ENCODE assay signal across 35 cellular contexts in genomic region chr20:23059831-23060230, GRCh38. TPM values are rescaled to one million over a fixed set of nuclear protein-coding genes. Genes with fewer than 3 reads are reported as not detected.
DNase-seq lines count a peak whose midpoint lies in the region; ATAC-seq, FAIRE-seq and TF ChIP-seq lines count a peak whose summit lies in the region.
"Had no signal": no experiment of that assay in that cellular context is flagged by ENCODE, and none has a peak within 500 bp of the region (broad histone marks: within the 10 kb centered on the region; RNA-seq: fewer than 3 reads in every experiment).

No MANE protein-coding gene starts in this region.

- no peak overlapping the region for H4K8ac ChIP-seq in mesenchymal stem cell (ENCODE audit: low read length)

- no peak overlapping the region for H3K4me3 Mint-ChIP-seq in HFFc6
- H3K4me3 Mint-ChIP-seq in natural killer cell treated with Interleukin-12 subunit alpha and Interleukin-12 subunit beta and Interleukin-15 and Interleukin-18, amount 100 ng/mL, for 72 hours: no peak overlapping the region
- H3K4me3 Mint-ChIP-seq: CD4-positive, alpha-beta memory T cell; stimulated activated naive B cell treated with anti-CD40 and anti-IgM and Interleukin-4, amounts not matched to agents 10 μg/mL and 1 μg/mL and 100 μg/mL, for 72 hours had no signal

- no peak overlapping the region for H3K9ac ChIP-seq in K562 (ENCODE audit: insufficient read depth in 1 of 2, low read depth in 2 of 2, low read length in 2 of 2)
- H3K9ac ChIP-seq in mesenchymal stem cell (ENCODE audit: low read length): no peak overlapping the region
- no peak overlapping the region for H3K9ac ChIP-seq in GM23248

- H3K27me3 Mint-ChIP-seq in HFFc6 (ENCODE audit: insufficient read depth): peaks cover 4% of the 10 kb centered on the region; the same call in 1 of the 2 replicates
- H3K27me3 Mint-ChIP-seq in natural killer cell treated with Interleukin-12 subunit alpha and Interleukin-12 subunit beta and Interleukin-15 and Interleukin-18, amount 100 ng/mL, for 72 hours: peaks cover 2 to 8% of the 10 kb centered on the region in 2 donors
- H3K27me3 Mint-ChIP-seq: stimulated activated naive B cell treated with anti-CD40 and anti-IgM and Interleukin-4, amounts not matched to agents 10 μg/mL and 1 μg/mL and 100 μg/mL, for 72 hours had no signal

- TF ChIP-seq EP300 in K562 (IDR thresholded peaks at IDR 0.05; ENCODE audit: low read length): no peak

- H3K9me3 Mint-ChIP-seq in HFFc6: no peaks in the 10 kb centered on the region
- H3K9me3 Mint-ChIP-seq in natural killer cell treated with Interleukin-12 subunit alpha and Interleukin-12 subunit beta and Interleukin-15 and Interleukin-18, amount 100 ng/mL, for 72 hours: no peaks in the 10 kb centered on the region

- H3K9me3 ChIP-seq in left ventricle myocardium inferior (replicated peaks): peaks cover 7% of the 10 kb centered on the region
- H3K9me3 ChIP-seq in K562 (replicated peaks; ENCODE audit: control insufficient read depth, insufficient read depth, low read depth, low read length): no peaks in the 10 kb centered on the region
- H3K9me3 ChIP-seq in mesenchymal stem cell (ENCODE audit: control insufficient read depth, low read length): no peaks in the 10 kb centered on the region
- H3K9me3 ChIP-seq in GM23248 (ENCODE audit: low read depth): no peaks in the 10 kb centered on the region
- H3K9me3 ChIP-seq: neutrophil had no signal

- POLR2A ChIA-PET in K562 (lab: Yijun Ruan, JAX): interaction anchor here (1.0 to 1.9 kb wide), 2 partner anchors 9 to 121 kb away, joined by 3 to 11 read pairs; no protein-coding TSS in a partner anchor

- H3K18ac ChIP-seq in mesenchymal stem cell (ENCODE audit: low read depth in 1 of 2, low read length in 2 of 2): no peak overlapping the region

- CTCF ChIA-PET in K562 (lab: Yijun Ruan, JAX; ENCODE audit: low intra/inter-chr PET ratio): no interaction called here

- H3K27me3 ChIP-seq in left ventricle myocardium inferior (ENCODE audit: low read depth) (no peaks in the 10 kb centered on the region), K562 (ENCODE audit: control insufficient read depth in 2 of 2, insufficient read depth in 2 of 2, low read length in 2 of 2) (no peaks in the 10 kb centered on the region), mesenchymal stem cell (ENCODE audit: control insufficient read depth in 1 of 2, insufficient read depth in 1 of 2, low read length in 2 of 2) (no peaks in the 10 kb centered on the region), GM23248 (replicated peaks; ENCODE audit: insufficient read depth) (no peaks in the 10 kb centered on the region)

- H3K14ac ChIP-seq in mesenchymal stem cell (ENCODE audit: low read length in 2 of 2): no peak overlapping the region

- H2AK5ac ChIP-seq in mesenchymal stem cell (ENCODE audit: low read length, severe bottlenecking): no peak overlapping the region

- TF ChIP-seq POLR2A in K562 (conservative IDR thresholded peaks at IDR 0.05): no peak

- H3K4me1 Mint-ChIP-seq in HFFc6 (ENCODE audit: low read depth): peaks cover 20% of the 10 kb centered on the region
- H3K4me1 Mint-ChIP-seq in natural killer cell treated with Interleukin-12 subunit alpha and Interleukin-12 subunit beta and Interleukin-15 and Interleukin-18, amount 100 ng/mL, for 72 hours (ENCODE audit: low read depth in 2 of 2): peaks cover 0 to 2% of the 10 kb centered on the region in 2 donors
- H3K4me1 Mint-ChIP-seq: CD4-positive, alpha-beta memory T cell; stimulated activated naive B cell treated with anti-CD40 and anti-IgM and Interleukin-4, amounts not matched to agents 10 μg/mL and 1 μg/mL and 100 μg/mL, for 72 hours had no signal

- H2AFZ ChIP-seq in K562 (ENCODE audit: low read depth, low read length): no peak overlapping the region
- no peak overlapping the region for H2AFZ ChIP-seq in mesenchymal stem cell (ENCODE audit: low read depth, low read length)
- no peak overlapping the region for H2AFZ ChIP-seq in GM23248

- no peaks in the 10 kb centered on the region for H3K79me2 ChIP-seq in K562 (ENCODE audit: control insufficient read depth, insufficient read depth, low read length)
- no peaks in the 10 kb centered on the region for H3K79me2 ChIP-seq in GM23248 (ENCODE audit: insufficient read depth)

- H3K27ac ChIP-seq in left ventricle myocardium inferior (replicated peaks) (peak overlapping the region; percentile 68), K562 (ENCODE audit: extremely low read depth, low read depth, low read length) (no peak overlapping the region), mesenchymal stem cell (ENCODE audit: low read length, poor library complexity, severe bottlenecking) (no peak overlapping the region), GM23248 (no peak overlapping the region)
- H3K27ac ChIP-seq: neutrophil had no signal

- H4K91ac ChIP-seq in mesenchymal stem cell (ENCODE audit: low read length): no peak overlapping the region

- no peaks in the 10 kb centered on the region for H3K36me3 Mint-ChIP-seq in HFFc6 (ENCODE audit: low read depth)
- H3K36me3 Mint-ChIP-seq in natural killer cell treated with Interleukin-12 subunit alpha and Interleukin-12 subunit beta and Interleukin-15 and Interleukin-18, amount 100 ng/mL, for 72 hours: no peaks in the 10 kb centered on the region
- H3K36me3 Mint-ChIP-seq: CD4-positive, alpha-beta memory T cell; stimulated activated naive B cell treated with anti-CD40 and anti-IgM and Interleukin-4, amounts not matched to agents 10 μg/mL and 1 μg/mL and 100 μg/mL, for 72 hours had no signal

- H3K27ac Mint-ChIP-seq in HFFc6: no peak overlapping the region
- no peak overlapping the region for H3K27ac Mint-ChIP-seq in natural killer cell treated with Interleukin-12 subunit alpha and Interleukin-12 subunit beta and Interleukin-15 and Interleukin-18, amount 100 ng/mL, for 72 hours
- H3K27ac Mint-ChIP-seq: CD4-positive, alpha-beta memory T cell; progenitor cell of endocrine pancreas; stimulated activated naive B cell treated with anti-CD40 and anti-IgM and Interleukin-4, amounts not matched to agents 10 μg/mL and 1 μg/mL and 100 μg/mL, for 72 hours had no signal

- 68% methylated on average over 2 of the region's 3 CpGs for WGBS in K562 (ENCODE audit: insufficient coverage, low coverage, missing lambda C conversion rate)
- WGBS in mesenchymal stem cell: 57% methylated on average over 1 of the region's 3 CpGs
- 98% methylated on average over 3 of the region's 3 CpGs for WGBS in GM23248 (ENCODE audit: low coverage in 1 of 2, low lambda C conversion rate in 2 of 2, missing lambda C conversion rate in 2 of 2), 2 experiments

- no peak overlapping the region for H3K4me2 ChIP-seq in K562 (ENCODE audit: insufficient read depth, low read length)
- no peak overlapping the region for H3K4me2 ChIP-seq in mesenchymal stem cell (ENCODE audit: low read length, poor library complexity, severe bottlenecking)
- no peak overlapping the region for H3K4me2 ChIP-seq in GM23248 (ENCODE audit: unreplicated experiment)

- H4K20me1 ChIP-seq in K562 (replicated peaks; ENCODE audit: control insufficient read depth, insufficient read depth, low read length) (no peaks in the 10 kb centered on the region), GM23248 (ENCODE audit: insufficient read depth) (no peaks in the 10 kb centered on the region)

- H3F3A ChIP-seq in GM23248 (ENCODE audit: insufficient read depth): peaks cover 16% of the 10 kb centered on the region

- TF ChIP-seq CTCF in left ventricle myocardium inferior (IDR thresholded peaks at IDR 0.05; ENCODE audit: borderline replicate concordance): no peak
- TF ChIP-seq CTCF in K562 (IDR thresholded peaks at IDR 0.05 in 2 of 3, conservative IDR thresholded peaks at IDR 0.05 in 1 of 3; ENCODE audit: insufficient read depth in 2 of 3, low read depth in 1 of 3, low read length in 3 of 3): no peak
- TF ChIP-seq CTCF in HFFc6 (IDR thresholded peaks at IDR 0.05): no peak

- intact Hi-C loops in left ventricle myocardium inferior (cut with micrococcal nuclease) (loop anchor here (10.0 kb wide), 1 partner anchor 365 kb away; no protein-coding TSS in a partner anchor), cardiac septum (cut with DNase I) (loop anchor here (5.0 to 10.0 kb wide), 3 partner anchors 92 to 285 kb away; no protein-coding TSS in a partner anchor), K562 (cut with micrococcal nuclease) (loop anchor here (10.0 kb wide), 1 partner anchor 285 kb away; no protein-coding TSS in a partner anchor)

- H2BK5ac ChIP-seq in mesenchymal stem cell (ENCODE audit: low read depth, low read length, poor library complexity, severe bottlenecking): no peak overlapping the region

- no peak overlapping the region for H2BK120ac ChIP-seq in mesenchymal stem cell (ENCODE audit: low read depth, low read length)

- H3K23ac ChIP-seq in mesenchymal stem cell (ENCODE audit: low read length in 2 of 2): no peak overlapping the region

- no peaks in the 10 kb centered on the region for H3K9me2 ChIP-seq in GM23248 (ENCODE audit: insufficient read depth)

- no peaks in the 10 kb centered on the region for H3K79me1 ChIP-seq in mesenchymal stem cell (replicated peaks; ENCODE audit: low read length, poor library complexity, severe bottlenecking)

- H3K36me3 ChIP-seq in left ventricle myocardium inferior: no peaks in the 10 kb centered on the region
- H3K36me3 ChIP-seq in K562 (ENCODE audit: control insufficient read depth, insufficient read depth, low read length): no peaks in the 10 kb centered on the region
- H3K36me3 ChIP-seq in mesenchymal stem cell (ENCODE audit: control insufficient read depth in 1 of 2, insufficient read depth in 2 of 2, low read depth in 1 of 2, low read length in 2 of 2): no peaks in the 10 kb centered on the region
- no peaks in the 10 kb centered on the region for H3K36me3 ChIP-seq in GM23248 (ENCODE audit: low read depth)
- H3K36me3 ChIP-seq: neutrophil had no signal

- in situ Hi-C loops in K562 (cut with MboI): loop anchor here (5.0 to 10.0 kb wide), 2 partner anchors 137 to 285 kb away; no protein-coding TSS in a partner anchor
- in situ Hi-C loops in GM23248 (cut with MboI): loop anchor here (10.0 to 25.0 kb wide), 2 partner anchors 177 to 275 kb away; no protein-coding TSS in a partner anchor

- ATAC-seq in K562 (no peak), HG02973 (IDR thresholded peaks at IDR 0.05; ENCODE audit: unreplicated experiment) (no peak)
- ATAC-seq in natural killer cell treated with Interleukin-12 subunit alpha and Interleukin-12 subunit beta and Interleukin-15 and Interleukin-18, amount 100 ng/mL, for 72 hours: no peak
- ATAC-seq: HCT116; PC-3; sciatic nerve; stimulated activated naive B cell treated with anti-CD40 and anti-IgM and Interleukin-4, amounts not matched to agents 10 μg/mL and 1 μg/mL and 100 μg/mL, for 72 hours had no signal

- no peak overlapping the region for H2BK12ac ChIP-seq in mesenchymal stem cell (ENCODE audit: low read length in 2 of 2)

- H3K4me1 ChIP-seq in left ventricle myocardium inferior: peaks cover 44% of the 10 kb centered on the region
- H3K4me1 ChIP-seq in K562 (replicated peaks in 1 of 2; ENCODE audit: control insufficient read depth in 2 of 2, insufficient read depth in 2 of 2, low read length in 2 of 2): peaks cover 0 to 24% of the 10 kb centered on the region in 2 experiments; a peak in 2 of 5 replicates
- peaks cover 7% of the 10 kb centered on the region for H3K4me1 ChIP-seq in mesenchymal stem cell (ENCODE audit: control insufficient read depth, insufficient read depth, low read depth, low read length)
- peaks cover 11% of the 10 kb centered on the region for H3K4me1 ChIP-seq in GM23248 (ENCODE audit: insufficient read depth)

- no peaks in the 10 kb centered on the region for H3K9me1 ChIP-seq in K562 (ENCODE audit: control insufficient read depth, insufficient read depth, low read length)

- DNase-seq in left ventricle myocardium inferior: no peak
- DNase-seq in cardiac septum (ENCODE audit: low spot score): no peak
- no peak for DNase-seq in K562 (ENCODE audit: extremely low read depth in 1 of 4, low spot score in 3 of 4)
- peak; percentile 55 for DNase-seq in mesenchymal stem cell
- no peak for DNase-seq in HFFc6
- DNase-seq in GM23248: no peak
- DNase-seq in natural killer cell treated with Interleukin-12 subunit alpha and Interleukin-12 subunit beta and Interleukin-15 and Interleukin-18, amount 100 ng/mL, for 72 hours (ENCODE audit: low spot score): no peak
- DNase-seq: activated CD4-positive, alpha-beta T cell treated with anti-CD3 and anti-CD28 coated beads for 4 hours; activated CD8-positive, alpha-beta memory T cell treated with anti-CD3 and anti-CD28 coated beads for 24 hours; activated gamma-delta T cell; CD4-positive, alpha-beta memory T cell; cerebellar nuclear complex; DMS 273 treated with DMSO at 0.1 percent for 48 hours; KG1; NCI-H1048; NCI-H1694 treated with DMSO at 0.1 percent for 48 hours; NCI-H524 treated with DMSO at 0.1 percent for 48 hours; NK-92 treated with Interleukin-12 subunit alpha and Interleukin-12 subunit beta, amount 100 ng/mL, for 24 hours; PC-3; Right ventricle myocardium superior; stimulated activated CD4-positive, alpha-beta T cell treated with anti-CD3 and anti-CD28 coated beads, Interleukin-15, amount 100 ng/mL, for 24 hours; stimulated activated naive B cell treated with anti-CD40 and anti-IgM and Interleukin-4, amounts not matched to agents 10 μg/mL and 1 μg/mL and 100 μg/mL, for 72 hours had no signal

- H2BK15ac ChIP-seq in mesenchymal stem cell (ENCODE audit: low read depth, poor library complexity, severe bottlenecking): no peak overlapping the region

- no peak for FAIRE-seq in K562 (lab: Jason Lieb, UNC)
- FAIRE-seq: GM19239, HTR-8/SVneo had no signal

- BruUV-seq in K562 (replicated peaks; lab: Mats Ljungman, UMichigan): no TSS peak

- H3K4ac ChIP-seq in mesenchymal stem cell (ENCODE audit: low read depth in 1 of 2, low read length in 2 of 2): no peak overlapping the region

- TF ChIP-seq RAD21 in K562 (CRISPR knock-in tag; conservative IDR thresholded peaks at IDR 0.05 in 1 of 2, IDR thresholded peaks at IDR 0.05 in 1 of 2): no peak

- no peak overlapping the region for H3K4me3 ChIP-seq in left ventricle myocardium inferior
- H3K4me3 ChIP-seq in K562: no peak overlapping the region
- H3K4me3 ChIP-seq in mesenchymal stem cell (ENCODE audit: insufficient read depth in 1 of 2, low read depth in 1 of 2, low read length in 2 of 2): no peak overlapping the region
- H3K4me3 ChIP-seq in GM23248: no peak overlapping the region
- H3K4me3 ChIP-seq: lung had no signal

RNA-seq across cellular contexts. Expression of gene THBD, which starts 10.4 kb away (rescaled TPM):
- total RNA-seq in left ventricle myocardium inferior (13.8 TPM), cardiac septum (27.0 TPM), K562 (2014; rRNA removed) (0.24 and 0.36 TPM in 2 replicates), K562 (2014; rRNA removed; fragmentation: Illumina TruSeq; extraction: Trizol) (0.11 and 0.13 TPM in 2 replicates), K562 (2015; rRNA removed; fragmentation: Illumina TruSeq; extraction: Trizol) (0.22 and 0.26 TPM in 2 replicates), K562 (2021) (0.47 and 0.49 TPM in 2 replicates)
- 0.99 and 1.1 TPM in 2 replicates for total RNA-seq in K562 (2011; cell fraction: chromatin; rRNA removed; ENCODE audit: low replicate concordance)
- 0.79 and 1.0 TPM in 2 replicates for total RNA-seq in K562 (2011; cell fraction: nucleolus; rRNA removed)
- 0.51 and 1.1 TPM in 2 replicates for total RNA-seq in K562 (2011; cell fraction: nucleoplasm; rRNA removed)
- polyA plus RNA-seq in K562 (2011; rRNA removed) (0.24 and 0.40 TPM in 2 replicates), K562 (2014; fragmentation: Illumina TruSeq; extraction: Trizol) (0.25 and 0.36 TPM in 2 replicates), K562 (2014; fragmentation: Nextera tagmentation; extraction: Ambion mirVana) (under 1 TPM; 0.07 to 0.10 TPM), K562 (2014; rRNA removed) (0.33 and 0.35 TPM in 2 replicates), GM23248 (2016; fragmentation: Nextera tagmentation; extraction: Ambion mirVana) (5.9 and 7.4 TPM in 2 replicates)
- polyA plus RNA-seq in K562 (2011; cell fraction: cytosol; rRNA removed): 0.24 and 0.94 TPM in 2 replicates
- polyA plus RNA-seq in K562 (2011; cell fraction: nucleus; rRNA removed): 0.60 and 2.4 TPM in 2 replicates
- 0.31 and 0.32 TPM in 2 replicates for polyA plus RNA-seq in K562 (2012)
- 0.24 and 0.28 TPM in 2 replicates for polyA minus RNA-seq in K562 (2011; rRNA and poly(A)+ RNA removed)
- 0.36 and 0.86 TPM in 2 replicates for polyA minus RNA-seq in K562 (2011; cell fraction: cytosol; rRNA and poly(A)+ RNA removed)
- 0.22 and 0.40 TPM in 2 replicates for polyA minus RNA-seq in K562 (2011; cell fraction: nucleus; rRNA and poly(A)+ RNA removed)
- polyA plus RNA-seq in mesenchymal stem cell (2013, experiment 1 of 2): 9.7 TPM
- 9.8 TPM for polyA plus RNA-seq in mesenchymal stem cell (2013, experiment 2 of 2)
- under 1 TPM; 0.05 to 0.11 (median 0.09) TPM for total RNA-seq in HFFc6 (2021; fragmentation: NEBNext Ultra II Directional; extraction: Animal tissue kit (Norgen Biotek cat#: 25700))
- total RNA-seq in GM23248 (2014; rRNA removed; shearing (Covaris generic)): 15.6 and 15.7 TPM in 2 replicates
- under 1 TPM; 0.12 to 0.33 TPM for total RNA-seq in natural killer cell treated with Interleukin-12 subunit alpha and Interleukin-12 subunit beta and Interleukin-15 and Interleukin-18, amount 100 ng/mL, for 72 hours
- total RNA-seq: G401; T-helper 2 cell treated with Interferon-gamma antibody and Interleukin-4, amounts not matched to agents 100 ng/mL and 5 ng/mL, for 36 hours had no signal

RNA-seq across cellular contexts. Expression of gene SSTR4, which starts 24.7 kb away (rescaled TPM):
- not detected for total RNA-seq in left ventricle myocardium inferior
- total RNA-seq in cardiac septum: not detected
- not detected in 2 replicates for total RNA-seq in K562 (2011; cell fraction: chromatin; rRNA removed; ENCODE audit: low replicate concordance)
- not detected in 2 replicates for total RNA-seq in K562 (2011; cell fraction: nucleolus; rRNA removed)
- total RNA-seq in K562 (2011; cell fraction: nucleoplasm; rRNA removed): not detected in 2 replicates
- total RNA-seq in K562 (2014; rRNA removed): not detected in 2 replicates
- total RNA-seq in K562 (2014; rRNA removed; fragmentation: Illumina TruSeq; extraction: Trizol): not detected in 2 replicates
- not detected in 2 replicates for total RNA-seq in K562 (2015; rRNA removed; fragmentation: Illumina TruSeq; extraction: Trizol)
- not detected in 2 replicates for total RNA-seq in K562 (2021)
- polyA plus RNA-seq in K562 (2011; rRNA removed): not detected in 2 replicates
- polyA plus RNA-seq in K562 (2011; cell fraction: cytosol; rRNA removed): not detected in 2 replicates
- not detected in 2 replicates for polyA plus RNA-seq in K562 (2011; cell fraction: nucleus; rRNA removed)
- polyA plus RNA-seq in K562 (2012): not detected in 2 replicates
- not detected in 2 replicates for polyA plus RNA-seq in K562 (2014; fragmentation: Illumina TruSeq; extraction: Trizol)
- not detected for polyA plus RNA-seq in K562 (2014; fragmentation: Nextera tagmentation; extraction: Ambion mirVana)
- polyA plus RNA-seq in K562 (2014; rRNA removed): not detected in 2 replicates
- not detected in 2 replicates for polyA minus RNA-seq in K562 (2011; rRNA and poly(A)+ RNA removed)
- not detected in 2 replicates for polyA minus RNA-seq in K562 (2011; cell fraction: cytosol; rRNA and poly(A)+ RNA removed)
- polyA minus RNA-seq in K562 (2011; cell fraction: nucleus; rRNA and poly(A)+ RNA removed): not detected in 2 replicates
- not detected for polyA plus RNA-seq in mesenchymal stem cell (2013, experiment 1 of 2)
- polyA plus RNA-seq in mesenchymal stem cell (2013, experiment 2 of 2): not detected
- total RNA-seq in HFFc6 (2021; fragmentation: NEBNext Ultra II Directional; extraction: Animal tissue kit (Norgen Biotek cat#: 25700)): not detected
- not detected in 2 replicates for total RNA-seq in GM23248 (2014; rRNA removed; shearing (Covaris generic))
- polyA plus RNA-seq in GM23248 (2016; fragmentation: Nextera tagmentation; extraction: Ambion mirVana): not detected in 2 replicates
- not detected for total RNA-seq in natural killer cell treated with Interleukin-12 subunit alpha and Interleukin-12 subunit beta and Interleukin-15 and Interleukin-18, amount 100 ng/mL, for 72 hours
- total RNA-seq: A172; CD4-positive, alpha-beta memory T cell; G401; kidney epithelial cell; lung; PC-3; progenitor cell of endocrine pancreas; Right ventricle myocardium superior; sciatic nerve; T-helper 2 cell treated with Interferon-gamma antibody and Interleukin-4, amounts not matched to agents 100 ng/mL and 5 ng/mL, for 36 hours; urinary bladder had no signal
- polyA plus RNA-seq: CD4-positive, alpha-beta memory T cell had no signal

RNA-seq across cellular contexts. Expression of gene CD93, which starts 26.3 kb away (rescaled TPM):
- 35.7 TPM for total RNA-seq in left ventricle myocardium inferior
- total RNA-seq in cardiac septum: 40.3 TPM
- total RNA-seq in K562 (2011; cell fraction: chromatin; rRNA removed; ENCODE audit: low replicate concordance): 0.16 and 0.39 TPM in 2 replicates
- 0.26 and 0.33 TPM in 2 replicates for total RNA-seq in K562 (2011; cell fraction: nucleolus; rRNA removed)
- 0.44 and 0.61 TPM in 2 replicates for total RNA-seq in K562 (2011; cell fraction: nucleoplasm; rRNA removed)
- total RNA-seq in K562 (2014; rRNA removed): 0.05 and 0.12 TPM in 2 replicates
- 0.04 and 0.10 TPM in 2 replicates for total RNA-seq in K562 (2014; rRNA removed; fragmentation: Illumina TruSeq; extraction: Trizol)
- total RNA-seq in K562 (2015; rRNA removed; fragmentation: Illumina TruSeq; extraction: Trizol): 0.04 TPM in 2 replicates
- 0.20 and 0.25 TPM in 2 replicates for total RNA-seq in K562 (2021)
- polyA plus RNA-seq in K562 (2011; rRNA removed): 0.12 and 0.20 TPM in 2 replicates
- polyA plus RNA-seq in K562 (2011; cell fraction: cytosol; rRNA removed): 0.09 and 0.15 TPM in 2 replicates
- 0.17 and 0.21 TPM in 2 replicates for polyA plus RNA-seq in K562 (2011; cell fraction: nucleus; rRNA removed)
- 0.03 and 0.06 TPM in 2 replicates for polyA plus RNA-seq in K562 (2012)
- polyA plus RNA-seq in K562 (2014; fragmentation: Illumina TruSeq; extraction: Trizol): 0.07 TPM in 2 replicates
- polyA plus RNA-seq in K562 (2014; fragmentation: Nextera tagmentation; extraction: Ambion mirVana): under 1 TPM; 0.03 TPM
- 0.03 and 0.08 TPM in 2 replicates for polyA plus RNA-seq in K562 (2014; rRNA removed)
- 0.21 and 0.42 TPM in 2 replicates for polyA minus RNA-seq in K562 (2011; rRNA and poly(A)+ RNA removed)
- 0.27 and 0.29 TPM in 2 replicates for polyA minus RNA-seq in K562 (2011; cell fraction: cytosol; rRNA and poly(A)+ RNA removed)
- polyA minus RNA-seq in K562 (2011; cell fraction: nucleus; rRNA and poly(A)+ RNA removed): under 0.01 and 0.13 TPM in 2 replicates
- polyA plus RNA-seq in mesenchymal stem cell (2013, experiment 1 of 2): 0.01 TPM
- polyA plus RNA-seq in mesenchymal stem cell (2013, experiment 2 of 2): 0.01 TPM
- total RNA-seq in HFFc6 (2021; fragmentation: NEBNext Ultra II Directional; extraction: Animal tissue kit (Norgen Biotek cat#: 25700)): not detected
- total RNA-seq in GM23248 (2014; rRNA removed; shearing (Covaris generic)): not detected in 2 replicates
- 0.03 TPM in 1 of 2 replicates, not detected in the other for polyA plus RNA-seq in GM23248 (2016; fragmentation: Nextera tagmentation; extraction: Ambion mirVana)
- total RNA-seq in natural killer cell treated with Interleukin-12 subunit alpha and Interleukin-12 subunit beta and Interleukin-15 and Interleukin-18, amount 100 ng/mL, for 72 hours: 10 to 100 TPM; 13.7 to 16.8 TPM
- total RNA-seq: A172, G401, PC-3, progenitor cell of endocrine pancreas had no signal

Comparison
In these comparisons a context has a peak if more than half of its experiments do, and no peak if none do; other contexts are left out.
1. RNA of gene CD93, which starts 26.3 kb away (total RNA-seq): 40.3 TPM in cardiac septum (single experiment), 35.7 TPM in left ventricle myocardium inferior (single experiment) and 13.7 to 16.8 TPM in natural killer cell treated with Interleukin-12 subunit alpha and Interleukin-12 subunit beta and Interleukin-15 and Interleukin-18, amount 100 ng/mL, for 72 hours; 0.04 to 0.61 TPM in K562, not detected in HFFc6 and not detected in GM23248; every median in the first group is over 4 times any median in the second.